In genomic region chr18:21998531-21998930, GRCh38 we compare ENCODE assay signal across 18 cellular contexts.
DNase-seq lines count a peak whose midpoint lies in the region; ATAC-seq and TF ChIP-seq lines count a peak whose summit lies in the region.
"Had no signal": no experiment of that assay in that cellular context is flagged by ENCODE, and none has a peak within 500 bp of the region (broad histone marks: within the 10 kb centered on the region; RNA-seq: fewer than 3 reads in every experiment).

No MANE protein-coding gene starts in this region.

- H3K9me3 ChIP-seq in cardiac muscle cell (ENCODE audit: low read depth) (no peaks in the 10 kb centered on the region), smooth muscle cell (replicated peaks; ENCODE audit: low read depth) (no peaks in the 10 kb centered on the region), endodermal cell (ENCODE audit: control insufficient read depth, low read length) (no peaks in the 10 kb centered on the region)
- H3K9me3 ChIP-seq in CD4-positive, alpha-beta T cell (ENCODE audit: control insufficient read depth, low read length), result no peaks in the 10 kb centered on the region

- intact Hi-C loops in left colon (cut with DNase I, micrococcal nuclease), result no loop called here
- intact Hi-C loops in CD4-positive, alpha-beta T cell (cut with DNase I, micrococcal nuclease), result loop anchor here in 1 of 2 experiments (5.0 kb wide), 1 partner anchor 564 kb away; no protein-coding TSS in a partner anchor

- 47% methylated on average over 9 of the region's 9 CpGs for WGBS in smooth muscle cell (ENCODE audit: low lambda C conversion rate)
- 86 to 88% methylated on average over 7 to 9 of the region's 9 CpGs for WGBS in endodermal cell (ENCODE audit: insufficient coverage in 1 of 2, insufficient read length in 1 of 2), 2 experiments

- H3K4me1 ChIP-seq in cardiac muscle cell (ENCODE audit: low read depth) (peaks cover 54% of the 10 kb centered on the region), smooth muscle cell (ENCODE audit: low read depth) (no peaks in the 10 kb centered on the region), endodermal cell (ENCODE audit: control insufficient read depth, insufficient read depth, low read length) (peaks cover 13% of the 10 kb centered on the region)

- CTCF ChIA-PET in CD4-positive, alpha-beta T cell (lab: Charles Lee), result no interaction called here

- no peaks in the 10 kb centered on the region for H3K27me3 Mint-ChIP-seq in CD4-positive, alpha-beta T cell
- H3K27me3 Mint-ChIP-seq in endodermal cell (ENCODE audit: insufficient read depth), result peaks cover 9% of the 10 kb centered on the region

- H3K4me3 Mint-ChIP-seq in CD4-positive, alpha-beta T cell, result no peak overlapping the region
- no peak overlapping the region for H3K4me3 Mint-ChIP-seq in endodermal cell
- H3K4me3 Mint-ChIP-seq: CD14-positive monocyte had no signal

- no peaks in the 10 kb centered on the region for H3K79me2 ChIP-seq in smooth muscle cell (ENCODE audit: low read depth)

- no peaks in the 10 kb centered on the region for H3F3A ChIP-seq in smooth muscle cell (ENCODE audit: low read depth)

- H3K9ac ChIP-seq in smooth muscle cell (ENCODE audit: low read depth) (no peak overlapping the region), endodermal cell (ENCODE audit: extremely low read depth, low read length, poor library complexity, severe bottlenecking) (no peak overlapping the region)

- H3K4me3 ChIP-seq in cardiac muscle cell, result no peak overlapping the region
- H3K4me3 ChIP-seq in smooth muscle cell, result no peak overlapping the region
- no peak overlapping the region for H3K4me3 ChIP-seq in endodermal cell (ENCODE audit: low read length)
- H3K4me3 ChIP-seq: PC-9 had no signal

- POLR2A ChIA-PET in CD4-positive, alpha-beta T cell (lab: Charles Lee), result no interaction called here

- ATAC-seq in left colon, result peak; percentile 43
- ATAC-seq in CD4-positive, alpha-beta T cell (ENCODE audit: poor library complexity), result no peak

- H3K27me3 ChIP-seq in cardiac muscle cell (no peaks in the 10 kb centered on the region), smooth muscle cell (ENCODE audit: low read depth) (no peaks in the 10 kb centered on the region), endodermal cell (ENCODE audit: control insufficient read depth, insufficient read depth, low read length, poor library complexity, severe bottlenecking) (no peaks in the 10 kb centered on the region)
- no peaks in the 10 kb centered on the region for H3K27me3 ChIP-seq in CD4-positive, alpha-beta T cell (ENCODE audit: control insufficient read depth, insufficient read depth, low read length)

- H3K36me3 Mint-ChIP-seq in CD4-positive, alpha-beta T cell (ENCODE audit: low read depth), result no peaks in the 10 kb centered on the region
- H3K36me3 Mint-ChIP-seq in endodermal cell (ENCODE audit: low read depth), result no peaks in the 10 kb centered on the region
- H3K36me3 Mint-ChIP-seq: CD14-positive monocyte had no signal

- no peak overlapping the region for H3K27ac Mint-ChIP-seq in CD4-positive, alpha-beta T cell
- H3K27ac Mint-ChIP-seq in endodermal cell, result no peak overlapping the region

- no peaks in the 10 kb centered on the region for H3K9me3 Mint-ChIP-seq in CD4-positive, alpha-beta T cell
- no peaks in the 10 kb centered on the region for H3K9me3 Mint-ChIP-seq in endodermal cell

- H3K27ac ChIP-seq in cardiac muscle cell (peak overlapping the region; percentile 90), smooth muscle cell (ENCODE audit: low read depth) (no peak overlapping the region), endodermal cell (ENCODE audit: low read depth, low read length) (no peak overlapping the region)
- no peak overlapping the region for H3K27ac ChIP-seq in CD4-positive, alpha-beta T cell (ENCODE audit: low read depth, low read length)
- H3K27ac ChIP-seq: PC-9 had no signal

- H3K4me1 Mint-ChIP-seq in CD4-positive, alpha-beta T cell (ENCODE audit: low read depth), result peaks cover 7% of the 10 kb centered on the region
- peaks cover 51% of the 10 kb centered on the region for H3K4me1 Mint-ChIP-seq in endodermal cell

- peak; percentile 52 for DNase-seq in ELF-1 (ENCODE audit: low read depth, low spot score)
- peak; percentile 18 to 81 for DNase-seq in cardiac muscle cell (ENCODE audit: low read depth in 1 of 2, low spot score in 1 of 2)
- DNase-seq in left colon, result peak; percentile 38 to 42
- no peak for DNase-seq in smooth muscle cell (lab: John Stamatoyannopoulos, UW; ENCODE audit: unreplicated experiment)
- DNase-seq in activated T-cell treated with anti-CD3 and anti-CD28 coated beads, Interleukin-2, amount 50 U/mL, for 48 hours, result no peak
- DNase-seq in CD4-positive, alpha-beta T cell, result no peak
- DNase-seq in endodermal cell, result no peak
- DNase-seq in NCI-H82 treated with DMSO at 0.1 percent for 48 hours (lab: John Stamatoyannopoulos, UW; ENCODE audit: unreplicated experiment), result no peak
- DNase-seq: Calu3, DMS79 treated with DMSO at 0.1 percent for 48 hours, GDM1, KG1, NCI-H1048, NCI-H345, NCI-H69, PC-9, SHP77 had no signal

- H3K4me2 ChIP-seq in smooth muscle cell, result no peak overlapping the region
- H3K4me2 ChIP-seq: PC-9 had no signal

- TF ChIP-seq CTCF in cardiac muscle cell (IDR thresholded peaks at IDR 0.05; ENCODE audit: low read depth, low read length) (no peak), smooth muscle cell (IDR thresholded peaks at IDR 0.05; ENCODE audit: borderline replicate concordance, insufficient read depth, poor library complexity, severe bottlenecking) (no peak), endodermal cell (conservative IDR thresholded peaks at IDR 0.05) (no peak)
- TF ChIP-seq CTCF in CD4-positive, alpha-beta T cell (IDR thresholded peaks at IDR 0.05), result no peak

- H3K36me3 ChIP-seq in cardiac muscle cell, result no peaks in the 10 kb centered on the region
- no peaks in the 10 kb centered on the region for H3K36me3 ChIP-seq in smooth muscle cell (ENCODE audit: low read depth)
- no peaks in the 10 kb centered on the region for H3K36me3 ChIP-seq in endodermal cell (ENCODE audit: control insufficient read depth, insufficient read depth, low read length)

- H2AFZ ChIP-seq in smooth muscle cell (ENCODE audit: low read depth), result peak overlapping the region; percentile 56
- H2AFZ ChIP-seq: PC-9 had no signal

- H4K20me1 ChIP-seq in smooth muscle cell (ENCODE audit: low read depth), result no peaks in the 10 kb centered on the region

Comparison
In these comparisons a context has a peak if more than half of its experiments do, and no peak if none do; other contexts are left out.
1. DNase-seq: peak in ELF-1 (single experiment), cardiac muscle cell (2 of 2) and left colon (2 of 2); none in smooth muscle cell (single experiment), activated T-cell treated with anti-CD3 and anti-CD28 coated beads, Interleukin-2, amount 50 U/mL, for 48 hours (0 of 2), CD4-positive, alpha-beta T cell (0 of 10), endodermal cell (single experiment) and NCI-H82 treated with DMSO at 0.1 percent for 48 hours (single experiment).